15 cellular contexts compared by ENCODE assay signal in genomic region chr14:105182296-105183020, GRCh38. TPM values are rescaled to one million over a fixed set of nuclear protein-coding genes. Genes with fewer than 3 reads are reported as not detected.
DNase-seq lines count a peak whose midpoint lies in the region; ATAC-seq and TF ChIP-seq lines count a peak whose summit lies in the region.
"Had no signal": no experiment of that assay in that cellular context is flagged by ENCODE, and none has a peak within 500 bp of the region (broad histone marks: within the 10 kb centered on the region; RNA-seq: fewer than 3 reads in every experiment).

No MANE protein-coding gene starts in this region.

- no peak overlapping the region for H3K27ac ChIP-seq in GM23338 (ENCODE audit: low read depth)
- H3K27ac ChIP-seq: 22Rv1 had no signal

- H3K79me2 ChIP-seq in GM23338 (replicated peaks; ENCODE audit: insufficient read depth) = no peaks in the 10 kb centered on the region

- H3K4me3 Mint-ChIP-seq in T-helper 1 cell treated with Interleukin-12 subunit alpha and Interleukin-12 subunit beta and Interleukin-4 antibody, amounts not matched to agents 30 μg/mL and 1 μg/mL, for 36 hours = peak overlapping the region; percentile 51
- H3K4me3 Mint-ChIP-seq in GM23338 (peak overlapping the region; percentile 55), brain (peak overlapping the region; percentile 65 to 80 (median 75))
- H3K4me3 Mint-ChIP-seq in naive thymus-derived CD8-positive, alpha-beta T cell = peak overlapping the region; percentile 52 to 86 (median 62)

- no peaks in the 10 kb centered on the region for H4K20me1 ChIP-seq in GM23338 (replicated peaks; ENCODE audit: insufficient read depth)

- peaks cover 13% of the 10 kb centered on the region; the same call in 1 of the 2 replicates for H3K27me3 ChIP-seq in GM23338 (ENCODE audit: insufficient read depth)

- TF ChIP-seq CTCF in GM23338 (conservative IDR thresholded peaks at IDR 0.05; ENCODE audit: low read depth in 2 of 2) = no peak
- no peak for TF ChIP-seq CTCF in brain (conservative IDR thresholded peaks at IDR 0.05)

- no peak overlapping the region for H2AFZ ChIP-seq in GM23338

- H3K36me3 ChIP-seq in GM23338 (ENCODE audit: insufficient read depth) = no peaks in the 10 kb centered on the region

- no peaks in the 10 kb centered on the region for H3K9me2 ChIP-seq in GM23338 (ENCODE audit: insufficient read depth)

- POLR2A ChIA-PET in naive thymus-derived CD8-positive, alpha-beta T cell (lab: Charles Lee) = interaction anchor here (0.7 to 0.9 kb wide), 3 partner anchors 13 to 183 kb away, joined by 3 to 5 read pairs (median 3); partner anchors contain the start of gene BTBD6

- H3K27ac Mint-ChIP-seq in T-helper 1 cell treated with Interleukin-12 subunit alpha and Interleukin-12 subunit beta and Interleukin-4 antibody, amounts not matched to agents 30 μg/mL and 1 μg/mL, for 36 hours = peak overlapping the region; percentile 20
- H3K27ac Mint-ChIP-seq in GM23338 (no peak overlapping the region), brain (peak overlapping the region in 2 of 5 experiments; percentile 3 to 23)
- H3K27ac Mint-ChIP-seq in naive thymus-derived CD8-positive, alpha-beta T cell = peak overlapping the region in 5 of 10 donors; percentile 19 to 79 (median 51)

- peaks cover 4% of the 10 kb centered on the region for H3K27me3 Mint-ChIP-seq in T-helper 1 cell treated with Interleukin-12 subunit alpha and Interleukin-12 subunit beta and Interleukin-4 antibody, amounts not matched to agents 30 μg/mL and 1 μg/mL, for 36 hours (ENCODE audit: low read depth)
- H3K27me3 Mint-ChIP-seq in GM23338 (ENCODE audit: insufficient read depth, low read depth, poor library complexity) (peaks cover 24% of the 10 kb centered on the region), brain (peaks cover 5% of the 10 kb centered on the region)
- peaks cover 0 to 4% (median 0%) of the 10 kb centered on the region in 5 donors for H3K27me3 Mint-ChIP-seq in naive thymus-derived CD8-positive, alpha-beta T cell

- no peaks in the 10 kb centered on the region; the same call in 1 of the 2 replicates for H3K4me1 ChIP-seq in GM23338 (ENCODE audit: insufficient read depth)

- no peak overlapping the region for H3K4me2 ChIP-seq in GM23338

- no peak overlapping the region for H3K4me3 ChIP-seq in GM23338

- DNase-seq in T-helper 1 cell (no peak), GM23338 (ENCODE audit: low spot score) (no peak), NCI-H524 (lab: John Stamatoyannopoulos, UW) (no peak)
- DNase-seq in naive thymus-derived CD8-positive, alpha-beta T cell = no peak
- no peak for DNase-seq in effector CD8-positive, alpha-beta T cell (lab: John Stamatoyannopoulos, UW)
- DNase-seq: caudate nucleus, COR-L47, GF-D8, left cardiac atrium, nucleus accumbens, SHP77 had no signal

- H3K9me3 Mint-ChIP-seq in T-helper 1 cell treated with Interleukin-12 subunit alpha and Interleukin-12 subunit beta and Interleukin-4 antibody, amounts not matched to agents 30 μg/mL and 1 μg/mL, for 36 hours = no peaks in the 10 kb centered on the region
- no peaks in the 10 kb centered on the region; the same call in 2 of the 3 replicates for H3K9me3 Mint-ChIP-seq in GM23338
- peaks cover 0 to 7% (median 0%) of the 10 kb centered on the region in 5 experiments for H3K9me3 Mint-ChIP-seq in brain
- H3K9me3 Mint-ChIP-seq in naive thymus-derived CD8-positive, alpha-beta T cell = no peaks in the 10 kb centered on the region

- peaks cover 4% of the 10 kb centered on the region for H3K4me1 Mint-ChIP-seq in T-helper 1 cell treated with Interleukin-12 subunit alpha and Interleukin-12 subunit beta and Interleukin-4 antibody, amounts not matched to agents 30 μg/mL and 1 μg/mL, for 36 hours (ENCODE audit: low read depth)
- H3K4me1 Mint-ChIP-seq in GM23338 (peaks cover 3% of the 10 kb centered on the region; the same call in 1 of the 3 replicates), brain (peaks cover 19% of the 10 kb centered on the region)
- peaks cover 6 to 29% (median 11%) of the 10 kb centered on the region in 4 donors for H3K4me1 Mint-ChIP-seq in naive thymus-derived CD8-positive, alpha-beta T cell

- ATAC-seq in GM23338 (no peak), HG03025 (IDR thresholded peaks at IDR 0.05; ENCODE audit: low FRiP score, unreplicated experiment) (no peak)
- no peak for ATAC-seq in naive thymus-derived CD8-positive, alpha-beta T cell

- no peaks in the 10 kb centered on the region for H3F3A ChIP-seq in GM23338 (replicated peaks; ENCODE audit: low read depth)

- H3K36me3 Mint-ChIP-seq in T-helper 1 cell treated with Interleukin-12 subunit alpha and Interleukin-12 subunit beta and Interleukin-4 antibody, amounts not matched to agents 30 μg/mL and 1 μg/mL, for 36 hours (ENCODE audit: low read depth) = no peaks in the 10 kb centered on the region
- no peaks in the 10 kb centered on the region for H3K36me3 Mint-ChIP-seq in GM23338 (ENCODE audit: low read depth)
- H3K36me3 Mint-ChIP-seq in brain = no peaks in the 10 kb centered on the region
- H3K36me3 Mint-ChIP-seq in naive thymus-derived CD8-positive, alpha-beta T cell = no peaks in the 10 kb centered on the region

TF ChIP-seq in GM23338, 12 proteins besides CTCF, POLR2A, EP300 and RAD21:
- TF ChIP-seq REST (IDR thresholded peaks at IDR 0.05; ENCODE audit: unreplicated experiment) = no peak
- no peak for TF ChIP-seq ZNF331 (CRISPR knock-in tag; IDR thresholded peaks at IDR 0.05; ENCODE audit: low read depth)
- no peak for TF ChIP-seq ZNF114 (CRISPR knock-in tag; IDR thresholded peaks at IDR 0.05)
- TF ChIP-seq POLR2AphosphoS5 (IDR thresholded peaks at IDR 0.05; ENCODE audit: low read depth) = no peak
- no peak for TF ChIP-seq ETS1 (IDR thresholded peaks at IDR 0.05)
TF ChIP-seq in GM23338: peak in this region for 0.

RNA-seq across cellular contexts. Expression of gene NUDT14, which starts 1.3 kb away (rescaled TPM):
- total RNA-seq in GM23338 (2014; rRNA removed; shearing (Covaris generic)) = 13.6 and 14.8 TPM in 2 replicates
- polyA plus RNA-seq in GM23338 (2016; fragmentation: Nextera tagmentation; extraction: Ambion mirVana) (38.4 and 41.0 TPM in 2 replicates), brain (ENCODE audit: insufficient read depth, low read depth, low replicate concordance) (63.7 TPM)
- 10 to 100 TPM; 10.3 to 10.8 TPM for total RNA-seq in naive thymus-derived CD8-positive, alpha-beta T cell
- polyA plus RNA-seq in naive thymus-derived CD8-positive, alpha-beta T cell = 10 to 100 TPM in 2 of 3 donors, 1 to 10 TPM in 1; 9.5 to 18.8 (median 17.1) TPM

RNA-seq across cellular contexts. Expression of gene JAG2, which starts 13.9 kb away (rescaled TPM):
- total RNA-seq in GM23338 (2014; rRNA removed; shearing (Covaris generic)) = 9.6 and 10.3 TPM in 2 replicates
- 1.9 and 2.6 TPM in 2 replicates for polyA plus RNA-seq in GM23338 (2016; fragmentation: Nextera tagmentation; extraction: Ambion mirVana)
- 21.9 TPM for polyA plus RNA-seq in brain (ENCODE audit: insufficient read depth, low read depth, low replicate concordance)
- total RNA-seq in naive thymus-derived CD8-positive, alpha-beta T cell = under 1 TPM; 0.16 to 0.47 TPM
- under 1 TPM; 0.10 to 0.21 (median 0.17) TPM for polyA plus RNA-seq in naive thymus-derived CD8-positive, alpha-beta T cell
